Comparison of ENCODE assay signal across 12 cellular contexts in the genomic region with DNA sequence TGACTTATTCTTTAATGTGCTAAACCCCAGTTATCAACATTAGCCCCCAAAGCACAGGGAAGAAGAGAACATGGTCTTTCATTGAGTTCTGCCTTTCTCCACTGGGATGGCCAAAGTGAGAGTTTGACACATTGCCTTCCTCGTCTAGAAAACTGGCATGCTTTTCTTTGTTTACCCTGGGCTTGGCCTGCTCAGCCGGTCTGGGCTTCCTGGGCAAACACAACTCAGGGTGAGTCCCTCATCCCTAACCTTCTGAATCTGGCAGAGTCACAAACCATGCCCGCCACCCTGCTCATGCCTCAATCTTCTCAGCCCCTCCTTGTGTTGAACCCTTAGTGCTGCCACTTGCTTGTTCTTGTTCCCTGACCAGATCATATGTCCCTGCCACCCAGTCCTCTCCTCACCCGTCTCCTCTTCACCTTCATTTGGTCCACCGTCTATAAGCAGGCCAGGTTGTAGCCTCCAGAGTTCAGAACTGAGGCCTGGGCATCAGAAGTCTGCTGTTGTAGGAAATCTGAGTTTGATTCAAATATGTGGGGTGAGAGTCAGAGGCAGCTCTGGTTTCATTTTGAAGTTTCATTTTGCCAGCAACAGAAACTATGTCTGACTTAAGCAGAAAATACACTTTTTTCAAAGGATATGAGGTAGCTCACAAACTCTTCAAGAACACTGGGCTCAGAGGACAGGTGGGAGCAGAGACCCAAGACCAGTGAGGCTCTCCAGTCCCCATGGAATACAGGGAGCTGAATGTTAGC.
DNase-seq lines count a peak whose midpoint lies in the region; ATAC-seq and TF ChIP-seq lines count a peak whose summit lies in the region.
"Had no signal": no experiment of that assay in that cellular context is flagged by ENCODE, and none has a peak within 500 bp of the region (broad histone marks: within the 10 kb centered on the region; RNA-seq: fewer than 3 reads in every experiment).

No MANE protein-coding gene starts in this region.

- peaks cover 6% of the 10 kb centered on the region for H3F3A ChIP-seq in SK-N-SH (replicated peaks; ENCODE audit: insufficient read depth)

- H3K36me3 ChIP-seq in SK-N-SH (replicated peaks in 1 of 2; ENCODE audit: control insufficient read depth in 1 of 2, insufficient read depth in 2 of 2, low read length in 1 of 2) = no peaks in the 10 kb centered on the region
- no peaks in the 10 kb centered on the region for H3K36me3 ChIP-seq in neuronal stem cell (replicated peaks in 1 of 2; ENCODE audit: control insufficient read depth in 2 of 2, insufficient read depth in 2 of 2, low read length in 2 of 2)
- no peaks in the 10 kb centered on the region for H3K36me3 ChIP-seq in brain microvascular endothelial cell (replicated peaks)
- H3K36me3 ChIP-seq: SJSA1 had no signal

- no peaks in the 10 kb centered on the region for H4K20me1 ChIP-seq in SK-N-SH (ENCODE audit: insufficient read depth)

- H3K4me3 ChIP-seq in SK-N-SH (ENCODE audit: low read depth in 2 of 2, low read length in 1 of 2) (no peak overlapping the region), neuronal stem cell (ENCODE audit: low read length in 2 of 2) (no peak overlapping the region), brain microvascular endothelial cell (ENCODE audit: low read depth, low read length) (no peak overlapping the region)
- H3K4me3 ChIP-seq: GM23248, SJSA1 had no signal

- H4K91ac ChIP-seq in neuronal stem cell (ENCODE audit: low read depth, low read length, poor library complexity) = no peak overlapping the region

- no peak overlapping the region for H2BK12ac ChIP-seq in neuronal stem cell (ENCODE audit: low read length)

- H3K4me1 ChIP-seq in SK-N-SH (ENCODE audit: control insufficient read depth in 1 of 2, insufficient read depth in 2 of 2, low read depth in 1 of 2, low read length in 1 of 2) (peaks cover 3 to 8% of the 10 kb centered on the region in 2 experiments; a peak in 2 of 4 replicates), neuronal stem cell (ENCODE audit: control insufficient read depth in 2 of 2, insufficient read depth in 1 of 2, low read depth in 1 of 2, low read length in 2 of 2) (peaks cover 10 to 11% of the 10 kb centered on the region in 2 donors)

- H3K9me2 ChIP-seq in SK-N-SH = no peaks in the 10 kb centered on the region

- H3K23ac ChIP-seq in neuronal stem cell (ENCODE audit: low read depth, low read length, poor library complexity) = no peak overlapping the region

- H3K14ac ChIP-seq in neuronal stem cell (ENCODE audit: low read length) = no peak overlapping the region

- DNase-seq in SK-N-SH (no peak), neuronal stem cell (ENCODE audit: low spot score) (no peak), GM03348 (ENCODE audit: low spot score) (no peak), NCI-H1105 (lab: John Stamatoyannopoulos, UW) (no peak), brain microvascular endothelial cell (no peak)
- DNase-seq: GM23248, NCI-H446 treated with DMSO at 0.1 percent for 48 hours, trophoblast cell had no signal

- no peak overlapping the region for H3K9ac ChIP-seq in SK-N-SH
- no peak overlapping the region for H3K9ac ChIP-seq in neuronal stem cell (ENCODE audit: low read depth, low read length, poor library complexity)
- H3K9ac ChIP-seq: GM23248 had no signal

- ATAC-seq in SK-N-SH treated with all-trans-retinoic acid at 6 μM for 48 hours = no peak
- peak; percentile 56 for ATAC-seq in GM21825 (IDR thresholded peaks at IDR 0.05; ENCODE audit: unreplicated experiment)
- ATAC-seq in HG03521 (IDR thresholded peaks at IDR 0.05; ENCODE audit: unreplicated experiment) = peak; percentile 55

- H3K18ac ChIP-seq in neuronal stem cell (ENCODE audit: low read length) = no peak overlapping the region

- no peak overlapping the region for H2BK120ac ChIP-seq in neuronal stem cell (ENCODE audit: low read depth, low read length)

- H2AFZ ChIP-seq in SK-N-SH (ENCODE audit: low read depth) (peak overlapping the region; percentile 65; the same call in 1 of the 2 replicates), neuronal stem cell (ENCODE audit: low read length) (peak overlapping the region; percentile 87)
- H2AFZ ChIP-seq: GM23248 had no signal

- no peak overlapping the region for H2BK5ac ChIP-seq in neuronal stem cell (ENCODE audit: low read length)

- no peaks in the 10 kb centered on the region for H3K79me2 ChIP-seq in SK-N-SH (ENCODE audit: insufficient read depth)

- no peak overlapping the region for H3K27ac ChIP-seq in SK-N-SH (ENCODE audit: low read depth in 2 of 2, low read length in 1 of 2)
- H3K27ac ChIP-seq in neuronal stem cell (replicated peaks; ENCODE audit: low read length) = no peak overlapping the region
- H3K27ac ChIP-seq in brain microvascular endothelial cell = no peak overlapping the region
- H3K27ac ChIP-seq: GM23248 had no signal

- H3K79me1 ChIP-seq in neuronal stem cell (ENCODE audit: low read depth, low read length) = no peaks in the 10 kb centered on the region

- H2BK15ac ChIP-seq in neuronal stem cell (ENCODE audit: low read length) = no peak overlapping the region

- no peak overlapping the region for H4K8ac ChIP-seq in neuronal stem cell (ENCODE audit: low read depth, low read length)

- TF ChIP-seq RAD21 in SK-N-SH (IDR thresholded peaks at IDR 0.05; ENCODE audit: low read length) = no peak

- H3K4ac ChIP-seq in neuronal stem cell (ENCODE audit: low read length) = no peak overlapping the region

- in situ Hi-C loops in brain microvascular endothelial cell (cut with HindIII; ENCODE audit: low pct_ligation_motif_present, low sequenced_read_pairs) = no loop called here

- H3K9me3 ChIP-seq in SK-N-SH (no peaks in the 10 kb centered on the region), neuronal stem cell (replicated peaks in 1 of 2; ENCODE audit: control insufficient read depth in 2 of 2, insufficient read depth in 1 of 2, low read depth in 1 of 2, low read length in 2 of 2) (no peaks in the 10 kb centered on the region)
- H3K9me3 ChIP-seq: SJSA1 had no signal

- 73% methylated on average over 4 of the region's 5 CpGs for WGBS in SK-N-SH (ENCODE audit: low lambda C conversion rate)
- no CpG with 5 or more reads among the region's 5 CpGs for WGBS in neuronal stem cell (ENCODE audit: extremely low coverage in 2 of 2, insufficient read length in 2 of 2, insufficient replicate concordance in 1 of 2), 2 donors

- TF ChIP-seq EP300 in SK-N-SH (IDR thresholded peaks at IDR 0.05; ENCODE audit: borderline replicate concordance in 1 of 2, low read depth in 1 of 2, low read length in 1 of 2) = no peak

- POLR2A ChIA-PET in SK-N-SH (lab: Yijun Ruan, JAX) = no interaction called here

- CTCF ChIA-PET in SK-N-SH (lab: Yijun Ruan, JAX) = no interaction called here

- no peak for TF ChIP-seq CTCF in SK-N-SH (IDR thresholded peaks at IDR 0.05)
- no peak for TF ChIP-seq CTCF in brain microvascular endothelial cell (IDR thresholded peaks at IDR 0.05; ENCODE audit: low read depth, low read length, missing control alignments)

- H3K27me3 ChIP-seq in SK-N-SH (ENCODE audit: insufficient read depth) = no peaks in the 10 kb centered on the region
- H3K27me3 ChIP-seq in neuronal stem cell (ENCODE audit: control insufficient read depth in 3 of 3, insufficient read depth in 3 of 3, low read depth in 1 of 3, low read length in 3 of 3) = no peaks in the 10 kb centered on the region
- H3K27me3 ChIP-seq in brain microvascular endothelial cell (replicated peaks) = no peaks in the 10 kb centered on the region
- H3K27me3 ChIP-seq: SJSA1 had no signal

- H2AK5ac ChIP-seq in neuronal stem cell (ENCODE audit: low read depth, low read length) = no peak overlapping the region

- H3K4me2 ChIP-seq in SK-N-SH (no peak overlapping the region), neuronal stem cell (ENCODE audit: insufficient read depth, low read length, poor library complexity, severe bottlenecking) (no peak overlapping the region)

TF ChIP-seq in SK-N-SH, 30 proteins besides CTCF, POLR2A, EP300 and RAD21 (continues in another document):
- no peak for TF ChIP-seq RXRA (IDR thresholded peaks at IDR 0.05; ENCODE audit: borderline replicate concordance, low read depth)
- TF ChIP-seq NFIC (IDR thresholded peaks at IDR 0.05; ENCODE audit: borderline replicate concordance) = no peak
- no peak for TF ChIP-seq RFX5 (IDR thresholded peaks at IDR 0.05; ENCODE audit: low read length)
- TF ChIP-seq YY1 (IDR thresholded peaks at IDR 0.05; ENCODE audit: low read depth) = no peak
- TF ChIP-seq FOSL2 (IDR thresholded peaks at IDR 0.05; ENCODE audit: borderline replicate concordance, low read depth) = no peak
- TF ChIP-seq, protein P1, sequence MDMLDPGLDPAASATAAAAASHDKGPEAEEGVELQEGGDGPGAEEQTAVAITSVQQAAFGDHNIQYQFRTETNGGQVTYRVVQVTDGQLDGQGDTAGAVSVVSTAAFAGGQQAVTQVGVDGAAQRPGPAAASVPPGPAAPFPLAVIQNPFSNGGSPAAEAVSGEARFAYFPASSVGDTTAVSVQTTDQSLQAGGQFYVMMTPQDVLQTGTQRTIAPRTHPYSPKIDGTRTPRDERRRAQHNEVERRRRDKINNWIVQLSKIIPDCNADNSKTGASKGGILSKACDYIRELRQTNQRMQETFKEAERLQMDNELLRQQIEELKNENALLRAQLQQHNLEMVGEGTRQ (IDR thresholded peaks at IDR 0.05; ENCODE audit: borderline replicate concordance, low read depth, low read length) = no peak

TF ChIP-seq in SK-N-SH treated with all-trans-retinoic acid at 6 μM for 48 hours, 23 proteins besides CTCF, POLR2A, EP300 and RAD21:
- TF ChIP-seq ZFP3 (CRISPR knock-in tag; IDR thresholded peaks at IDR 0.05) = no peak
- TF ChIP-seq OSR1 (CRISPR knock-in tag; IDR thresholded peaks at IDR 0.05) = no peak
